8 cellular contexts compared by ENCODE assay signal in genomic region chr20:36384022-36384619, GRCh38.
DNase-seq lines count a peak whose midpoint lies in the region; ATAC-seq and TF ChIP-seq lines count a peak whose summit lies in the region.

No MANE protein-coding gene starts in this region.

- no peak overlapping the region for H3K27ac Mint-ChIP-seq in activated CD8-positive, alpha-beta memory T cell treated with anti-CD3 and anti-CD28 coated beads, Interleukin-2, amount 10 ng/mL, durations not matched to agents 7 days and 5 days

- H3K36me3 Mint-ChIP-seq in activated CD8-positive, alpha-beta memory T cell treated with anti-CD3 and anti-CD28 coated beads, Interleukin-2, amount 10 ng/mL, durations not matched to agents 7 days and 5 days: no peaks in the 10 kb centered on the region

- no peaks in the 10 kb centered on the region for H3K4me1 Mint-ChIP-seq in activated CD8-positive, alpha-beta memory T cell treated with anti-CD3 and anti-CD28 coated beads, Interleukin-2, amount 10 ng/mL, durations not matched to agents 7 days and 5 days

- no peak overlapping the region for H3K4me3 Mint-ChIP-seq in activated CD8-positive, alpha-beta memory T cell treated with anti-CD3 and anti-CD28 coated beads, Interleukin-2, amount 10 ng/mL, durations not matched to agents 7 days and 5 days

- peak; percentile 80 for ATAC-seq in activated CD8-positive, alpha-beta memory T cell treated with anti-CD3 and anti-CD28 coated beads, Interleukin-2, amount 10 ng/mL, durations not matched to agents 7 days and 5 days
- no peak for ATAC-seq in GM21737 (IDR thresholded peaks at IDR 0.05; ENCODE audit: unreplicated experiment)
- ATAC-seq in HG02973 (IDR thresholded peaks at IDR 0.05; ENCODE audit: unreplicated experiment): no peak

- H3K27me3 Mint-ChIP-seq in activated CD8-positive, alpha-beta memory T cell treated with anti-CD3 and anti-CD28 coated beads, Interleukin-2, amount 10 ng/mL, durations not matched to agents 7 days and 5 days: peaks cover 11% of the 10 kb centered on the region

- peak; percentile 32; the same call in 1 of the 2 replicates for TF ChIP-seq CTCF in LNCAP (IDR thresholded peaks at IDR 0.05)

- DNase-seq in Caki2 (ENCODE audit: low read depth): peak; percentile 63
- peak; percentile 66 for DNase-seq in activated CD8-positive, alpha-beta memory T cell treated with anti-CD3 and anti-CD28 coated beads, Interleukin-2, amount 10 ng/mL, durations not matched to agents 7 days and 5 days
- DNase-seq in iris pigment epithelial cell (ENCODE audit: low read depth): peak; percentile 29
- DNase-seq in DMS153 treated with DMSO at 0.1 percent for 48 hours (lab: John Stamatoyannopoulos, UW; ENCODE audit: unreplicated experiment): no peak
- DNase-seq in NCI-H146 treated with DMSO at 0.1 percent for 48 hours (lab: John Stamatoyannopoulos, UW; ENCODE audit: unreplicated experiment): no peak

- H3K9me3 Mint-ChIP-seq in activated CD8-positive, alpha-beta memory T cell treated with anti-CD3 and anti-CD28 coated beads, Interleukin-2, amount 10 ng/mL, durations not matched to agents 7 days and 5 days (ENCODE audit: low read depth): no peaks in the 10 kb centered on the region

- CTCF ChIA-PET in activated CD8-positive, alpha-beta memory T cell treated with anti-CD3 and anti-CD28 coated beads, Interleukin-2, amount 10 ng/mL, durations not matched to agents 7 days and 5 days (lab: Charles Lee): interaction anchor here (0.7 kb wide), 2 partner anchors 1532 to 1683 kb away, joined by 3 to 4 read pairs; no protein-coding TSS in a partner anchor

- in situ Hi-C loops in Caki2 (cut with HindIII; ENCODE audit: low pct_unique_long_range_greater_than_20kb, low sequenced_read_pairs): no loop called here

Comparison
In these comparisons a context has a peak if more than half of its experiments do, and no peak if none do; other contexts are left out.
1. DNase-seq: peak in Caki2 (single experiment), activated CD8-positive, alpha-beta memory T cell treated with anti-CD3 and anti-CD28 coated beads, Interleukin-2, amount 10 ng/mL, durations not matched to agents 7 days and 5 days (single experiment) and iris pigment epithelial cell (single experiment); none in DMS153 treated with DMSO at 0.1 percent for 48 hours (single experiment) and NCI-H146 treated with DMSO at 0.1 percent for 48 hours (single experiment).